ENCODE assay signal across 8 cellular contexts in genomic region chr18:57629399-57629798, GRCh38. TPM values are rescaled to one million over a fixed set of nuclear protein-coding genes. Genes with fewer than 3 reads are reported as not detected.
DNase-seq lines count a peak whose midpoint lies in the region; TF ChIP-seq lines count a peak whose summit lies in the region.

No MANE protein-coding gene starts in this region.

- H3K4me1 Mint-ChIP-seq in CD8-positive, alpha-beta memory T cell: peaks cover 18 to 24% (median 23%) of the 10 kb centered on the region in 3 donors
- H3K4me1 Mint-ChIP-seq in endodermal cell: peaks cover 8% of the 10 kb centered on the region

- H3K23ac ChIP-seq in trophoblast cell (ENCODE audit: low read length): no peak overlapping the region

- no peaks in the 10 kb centered on the region for H3K27me3 ChIP-seq in CD8-positive, alpha-beta memory T cell (ENCODE audit: insufficient read depth, low read length, poor library complexity, severe bottlenecking)
- no peaks in the 10 kb centered on the region for H3K27me3 ChIP-seq in Loucy (ENCODE audit: insufficient read depth, low read length, poor library complexity, severe bottlenecking)
- no peaks in the 10 kb centered on the region for H3K27me3 ChIP-seq in endodermal cell (ENCODE audit: control insufficient read depth, insufficient read depth, low read length, poor library complexity, severe bottlenecking)
- no peaks in the 10 kb centered on the region for H3K27me3 ChIP-seq in trophoblast cell (ENCODE audit: insufficient read depth, low read length)
- no peaks in the 10 kb centered on the region for H3K27me3 ChIP-seq in HAP-1 (ENCODE audit: low read depth)
- no peaks in the 10 kb centered on the region for H3K27me3 ChIP-seq in right atrium auricular region

- WGBS in endodermal cell (ENCODE audit: insufficient coverage in 1 of 2, insufficient read length in 1 of 2), 2 experiments: 96 to 97% methylated on average over 4 to 10 of the region's 10 CpGs
- WGBS in trophoblast cell (ENCODE audit: extremely low coverage, insufficient coverage, insufficient read length): no CpG with 5 or more reads among the region's 10 CpGs

- TF ChIP-seq CTCF in Loucy (conservative IDR thresholded peaks at IDR 0.05; ENCODE audit: low read length) (no peak), endodermal cell (conservative IDR thresholded peaks at IDR 0.05) (no peak), right atrium auricular region (IDR thresholded peaks at IDR 0.05) (no peak)

- no peaks in the 10 kb centered on the region for H3K36me3 ChIP-seq in CD8-positive, alpha-beta memory T cell (ENCODE audit: insufficient read depth, low read length)
- H3K36me3 ChIP-seq in Loucy (ENCODE audit: insufficient read depth, low read length) (no peaks in the 10 kb centered on the region), endodermal cell (ENCODE audit: control insufficient read depth, insufficient read depth, low read length) (no peaks in the 10 kb centered on the region), trophoblast cell (ENCODE audit: control insufficient read depth in 1 of 2, insufficient read depth in 2 of 2, low read length in 2 of 2) (no peaks in the 10 kb centered on the region), HAP-1 (replicated peaks) (no peaks in the 10 kb centered on the region), right atrium auricular region (no peaks in the 10 kb centered on the region)

- H2BK12ac ChIP-seq in trophoblast cell (ENCODE audit: low read length): no peak overlapping the region

- H3K79me1 ChIP-seq in trophoblast cell (ENCODE audit: low read length): peaks cover 7% of the 10 kb centered on the region

- no peaks in the 10 kb centered on the region for H4K20me1 ChIP-seq in Loucy (ENCODE audit: insufficient read depth, low read length, poor library complexity, severe bottlenecking)

- peak overlapping the region; percentile 96 for H3K4me3 ChIP-seq in CD8-positive, alpha-beta memory T cell (ENCODE audit: low read length)
- H3K4me3 ChIP-seq in Loucy (ENCODE audit: low read length, poor library complexity, severe bottlenecking) (peak overlapping the region; percentile 85), endodermal cell (ENCODE audit: low read length) (peak overlapping the region; percentile 86), trophoblast cell (ENCODE audit: low read depth, low read length) (no peak overlapping the region), HAP-1 (no peak overlapping the region), right atrium auricular region (peak overlapping the region in 1 of 2 donors; percentile 68)

- no peak overlapping the region for H2BK5ac ChIP-seq in trophoblast cell (ENCODE audit: low read depth, low read length, poor library complexity)

- H2AFZ ChIP-seq in Loucy (ENCODE audit: low read length) (peak overlapping the region; percentile 95), trophoblast cell (ENCODE audit: insufficient read depth, low read length, poor library complexity) (no peak overlapping the region)

- H3K9me2 ChIP-seq in Loucy (replicated peaks; ENCODE audit: low read depth, low read length): no peaks in the 10 kb centered on the region

- H3K27me3 Mint-ChIP-seq in CD8-positive, alpha-beta memory T cell: peaks cover 0 to 1% of the 10 kb centered on the region in 2 donors
- no peaks in the 10 kb centered on the region for H3K27me3 Mint-ChIP-seq in endodermal cell (ENCODE audit: insufficient read depth)

- H3K36me3 Mint-ChIP-seq in CD8-positive, alpha-beta memory T cell: peaks cover 0 to 6% (median 0%) of the 10 kb centered on the region in 3 donors
- peaks cover 4% of the 10 kb centered on the region for H3K36me3 Mint-ChIP-seq in endodermal cell (ENCODE audit: low read depth)

- in situ Hi-C loops in HAP-1 (cut with MboI; ENCODE audit: low sequenced_read_pairs): no loop called here

- H2BK120ac ChIP-seq in trophoblast cell (ENCODE audit: insufficient read depth, low read length, poor library complexity): no peak overlapping the region

- peak overlapping the region; percentile 96 to 99 (median 98) for H3K4me3 Mint-ChIP-seq in CD8-positive, alpha-beta memory T cell
- peak overlapping the region; percentile 82 for H3K4me3 Mint-ChIP-seq in endodermal cell

- H4K12ac ChIP-seq in trophoblast cell (ENCODE audit: low read depth, low read length): peak overlapping the region; percentile 23

- peaks cover 2% of the 10 kb centered on the region; the same call in 1 of the 2 replicates for H3F3A ChIP-seq in Loucy (ENCODE audit: low read depth)

- H3K9ac ChIP-seq in Loucy (ENCODE audit: low read depth, low read length, poor library complexity, severe bottlenecking): peak overlapping the region; percentile 71
- no peak overlapping the region for H3K9ac ChIP-seq in endodermal cell (ENCODE audit: extremely low read depth, low read length, poor library complexity, severe bottlenecking)
- H3K9ac ChIP-seq in trophoblast cell (ENCODE audit: low read length): no peak overlapping the region

- no peak overlapping the region for H3K27ac ChIP-seq in CD8-positive, alpha-beta memory T cell (ENCODE audit: low read depth, low read length)
- H3K27ac ChIP-seq in endodermal cell (ENCODE audit: low read depth, low read length) (no peak overlapping the region), trophoblast cell (ENCODE audit: low read depth, low read length) (no peak overlapping the region), right atrium auricular region (no peak overlapping the region)

- H3K9me3 ChIP-seq in CD8-positive, alpha-beta memory T cell (ENCODE audit: low read length): no peaks in the 10 kb centered on the region
- H3K9me3 ChIP-seq in Loucy (ENCODE audit: insufficient read depth, low read depth, low read length) (no peaks in the 10 kb centered on the region), endodermal cell (ENCODE audit: control insufficient read depth, low read length) (no peaks in the 10 kb centered on the region), trophoblast cell (ENCODE audit: insufficient read depth, low read depth, low read length) (no peaks in the 10 kb centered on the region), HAP-1 (no peaks in the 10 kb centered on the region), right atrium auricular region (no peaks in the 10 kb centered on the region)

- H3K79me2 ChIP-seq in Loucy (ENCODE audit: insufficient read depth, low read length) (0 out of 2 replicates have a peak, but pooled peaks cover 8% of the 10 kb centered on the region), trophoblast cell (ENCODE audit: control insufficient read depth, insufficient read depth, low read length, poor library complexity) (peaks cover 2% of the 10 kb centered on the region)

- H3K9me3 Mint-ChIP-seq in CD8-positive, alpha-beta memory T cell: no peaks in the 10 kb centered on the region
- H3K9me3 Mint-ChIP-seq in endodermal cell: peaks cover 8% of the 10 kb centered on the region

- peak overlapping the region in 3 of 8 donors; percentile 92 to 97 (median 95) for H3K27ac Mint-ChIP-seq in CD8-positive, alpha-beta memory T cell
- no peak overlapping the region for H3K27ac Mint-ChIP-seq in endodermal cell

- no peak overlapping the region for H2AK5ac ChIP-seq in trophoblast cell (ENCODE audit: low read length)

- CTCF ChIA-PET in CD8-positive, alpha-beta memory T cell (lab: Charles Lee): interaction anchor here (1.0 to 1.7 kb wide), 3 partner anchors 7 to 492 kb away, joined by 3 to 8 read pairs (median 4); partner anchors contain the start of gene NARS1

- H4K8ac ChIP-seq in trophoblast cell (ENCODE audit: low read depth, low read length): peak overlapping the region; percentile 93

- POLR2A ChIA-PET in CD8-positive, alpha-beta memory T cell (lab: Charles Lee): interaction anchor here (0.5 kb wide), 1 partner anchor 13 kb away, joined by 5 read pairs; no protein-coding TSS in a partner anchor

- peaks cover 14% of the 10 kb centered on the region for H3K4me1 ChIP-seq in CD8-positive, alpha-beta memory T cell (ENCODE audit: insufficient read depth, low read length)
- H3K4me1 ChIP-seq in Loucy (ENCODE audit: insufficient read depth, low read length, poor library complexity, severe bottlenecking): peaks cover 14% of the 10 kb centered on the region
- H3K4me1 ChIP-seq in endodermal cell (ENCODE audit: control insufficient read depth, insufficient read depth, low read length): no peaks in the 10 kb centered on the region
- H3K4me1 ChIP-seq in trophoblast cell (ENCODE audit: control insufficient read depth in 1 of 2, insufficient read depth in 2 of 2, low read length in 2 of 2): peaks cover 2 to 8% of the 10 kb centered on the region in 2 experiments
- peaks cover 4% of the 10 kb centered on the region for H3K4me1 ChIP-seq in HAP-1
- peaks cover 0 to 18% of the 10 kb centered on the region in 2 donors for H3K4me1 ChIP-seq in right atrium auricular region

- H3K4ac ChIP-seq in trophoblast cell (ENCODE audit: low read depth, low read length): no peak overlapping the region

- no peak overlapping the region for H3K18ac ChIP-seq in trophoblast cell (ENCODE audit: low read length)

- H3K4me2 ChIP-seq in Loucy (ENCODE audit: low read depth, low read length, poor library complexity, severe bottlenecking): peak overlapping the region; percentile 82
- no peak overlapping the region for H3K4me2 ChIP-seq in trophoblast cell (ENCODE audit: low read length)

- H3K14ac ChIP-seq in trophoblast cell (ENCODE audit: low read length): no peak overlapping the region

- no peak for DNase-seq in CD8-positive, alpha-beta memory T cell
- DNase-seq in endodermal cell (no peak), trophoblast cell (no peak), HAP-1 (ENCODE audit: low spot score in 2 of 2) (no peak), DMS153 (lab: John Stamatoyannopoulos, UW) (no peak), right atrium auricular region (ENCODE audit: low spot score) (no peak), mucosa of gallbladder (ENCODE audit: low spot score) (no peak)

- peak overlapping the region; percentile 52 for H4K91ac ChIP-seq in trophoblast cell (ENCODE audit: low read depth, low read length)

RNA-seq across cellular contexts. Expression of gene NARS1, which starts 7.8 kb away (rescaled TPM):
- total RNA-seq in CD8-positive, alpha-beta memory T cell: 100 to 1,000 TPM; 113 to 115 TPM
- polyA plus RNA-seq in CD8-positive, alpha-beta memory T cell: 60.3 TPM
- total RNA-seq in endodermal cell: 100 to 1,000 TPM; 118 to 134 TPM
- 109 TPM for polyA plus RNA-seq in endodermal cell (2013, experiment 1 of 2)
- polyA plus RNA-seq in endodermal cell (2013, experiment 2 of 2): 91.7 TPM
- 125 and 130 TPM in 2 replicates for polyA plus RNA-seq in trophoblast cell (2013)
- 100 to 1,000 TPM in 1 of 2 donors, 10 to 100 TPM in 1; 93.7 to 114 TPM for total RNA-seq in right atrium auricular region
- 116 TPM for total RNA-seq in mucosa of gallbladder

RNA-seq across cellular contexts. Expression of gene FECH, which starts 42.9 kb away (rescaled TPM):
- total RNA-seq in CD8-positive, alpha-beta memory T cell: 10 to 100 TPM; 31.5 to 34.9 TPM
- polyA plus RNA-seq in CD8-positive, alpha-beta memory T cell: 22.0 TPM
- 10 to 100 TPM; 27.6 to 31.7 TPM for total RNA-seq in endodermal cell
- 18.6 TPM for polyA plus RNA-seq in endodermal cell (2013, experiment 1 of 2)
- polyA plus RNA-seq in endodermal cell (2013, experiment 2 of 2): 15.6 TPM
- polyA plus RNA-seq in trophoblast cell (2013): 29.9 and 31.6 TPM in 2 replicates
- 10 to 100 TPM; 27.1 to 62.7 TPM for total RNA-seq in right atrium auricular region
- 20.0 TPM for total RNA-seq in mucosa of gallbladder

Comparison
In these comparisons a context has a peak if more than half of its experiments do, and no peak if none do; other contexts are left out.
1. H3K4me3 ChIP-seq: peak in CD8-positive, alpha-beta memory T cell (single experiment), Loucy (single experiment) and endodermal cell (single experiment); none in trophoblast cell (single experiment) and HAP-1 (single experiment).